ENCODE assay signal across 10 cellular contexts in genomic region chr2:225052703-225053102, GRCh38. TPM values are rescaled to one million over a fixed set of nuclear protein-coding genes. Genes with fewer than 3 reads are reported as not detected.
DNase-seq lines count a peak whose midpoint lies in the region; ATAC-seq and TF ChIP-seq lines count a peak whose summit lies in the region.
"Had no signal": no experiment of that assay in that cellular context is flagged by ENCODE, and none has a peak within 500 bp of the region (broad histone marks: within the 10 kb centered on the region; RNA-seq: fewer than 3 reads in every experiment).

No MANE protein-coding gene starts in this region.

- ATAC-seq in GM18517 (IDR thresholded peaks at IDR 0.05; ENCODE audit: unreplicated experiment) (peak; percentile 63), GM21390 (IDR thresholded peaks at IDR 0.05; ENCODE audit: unreplicated experiment) (peak; percentile 97), HG03460 (IDR thresholded peaks at IDR 0.05; ENCODE audit: unreplicated experiment) (peak; percentile 95), Right ventricle myocardium superior (ENCODE audit: poor library complexity) (no peak)

- DNase-seq in central memory CD4-positive, alpha-beta T cell: peak; percentile 62
- DNase-seq in globus pallidus (ENCODE audit: low spot score) (no peak), GM13976 (ENCODE audit: low spot score) (no peak), hepatic stellate cell (ENCODE audit: low spot score) (no peak), Right ventricle myocardium superior (no peak)
- DNase-seq: stomach had no signal

- TF ChIP-seq CTCF in GM13976 (IDR thresholded peaks at IDR 0.05; ENCODE audit: borderline replicate concordance, control extremely low read depth, extremely low read depth, insufficient read depth, missing control alignments): no peak

- intact Hi-C loops in Right ventricle myocardium superior (cut with DNase I): no loop called here

- in situ Hi-C loops in GM13976 (cut with MboI; ENCODE audit: low sequenced_read_pairs, unreplicated experiment): no loop called here

RNA-seq across cellular contexts. Expression of gene DOCK10, which starts 10.4 kb away (rescaled TPM):
- 2.2 TPM for total RNA-seq in Right ventricle myocardium superior
- total RNA-seq: cardiac muscle cell had no signal
